8 cellular contexts compared by ENCODE assay signal in the genomic region with DNA sequence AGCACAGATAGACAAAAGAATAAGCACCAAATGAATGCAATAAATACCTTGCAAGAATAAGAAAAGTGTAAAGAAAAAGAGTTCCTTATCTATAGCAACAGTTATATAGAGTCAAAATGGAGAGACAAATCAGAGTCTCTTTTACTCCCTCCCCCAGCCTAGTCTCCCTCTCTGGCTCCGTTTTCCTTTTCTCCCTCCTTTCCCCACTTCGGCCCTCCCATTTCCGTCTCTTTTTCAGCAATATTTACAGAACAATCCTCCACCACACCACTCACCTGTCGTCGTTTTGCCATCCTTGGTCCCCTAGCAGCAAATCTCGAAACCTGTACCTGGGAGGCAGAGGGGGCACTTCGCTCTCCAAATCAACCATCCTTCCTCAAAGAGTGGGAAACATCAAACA. TPM values are rescaled to one million over a fixed set of nuclear protein-coding genes. Genes with fewer than 3 reads are reported as not detected.
A peak's percentile ranks its signal among the peaks of the same experiment; 100 is the strongest.
DNase-seq lines count a peak whose midpoint lies in the region; ATAC-seq and TF ChIP-seq lines count a peak whose summit lies in the region.
"Had no signal": no experiment of that assay in that cellular context is flagged by ENCODE, and none has a peak within 500 bp of the region (broad histone marks: within the 10 kb centered on the region; RNA-seq: fewer than 3 reads in every experiment).

No MANE protein-coding gene starts in this region.

- ATAC-seq in GM18909 (IDR thresholded peaks at IDR 0.05; ENCODE audit: poor library complexity, unreplicated experiment): no peak
- ATAC-seq in HG02884 (IDR thresholded peaks at IDR 0.05; ENCODE audit: unreplicated experiment): no peak
- ATAC-seq: stimulated activated memory B cell treated with anti-CD40 and anti-IgM and Interleukin-4, amounts not matched to agents 10 μg/mL and 1 μg/mL and 100 μg/mL, for 72 hours had no signal

- no peaks in the 10 kb centered on the region for H3K27me3 ChIP-seq in HUES48 (ENCODE audit: control insufficient read depth, insufficient read depth, low read length)
- peaks cover 38% of the 10 kb centered on the region for H3K27me3 ChIP-seq in left ventricle myocardium inferior (ENCODE audit: low read depth)

- H3K36me3 ChIP-seq in HUES48 (ENCODE audit: control insufficient read depth, insufficient read depth, low read length) (no peaks in the 10 kb centered on the region), SK-N-MC (ENCODE audit: insufficient read depth, low read length) (no peaks in the 10 kb centered on the region), left ventricle myocardium inferior (no peaks in the 10 kb centered on the region)

- peaks cover 45% of the 10 kb centered on the region for H3K4me1 ChIP-seq in HUES48 (ENCODE audit: control insufficient read depth, insufficient read depth, low read length)
- peaks cover 16% of the 10 kb centered on the region for H3K4me1 ChIP-seq in left ventricle myocardium inferior

- H3K9me3 ChIP-seq in HUES48 (ENCODE audit: control insufficient read depth, insufficient read depth, low read length) (no peaks in the 10 kb centered on the region), SK-N-MC (ENCODE audit: low read depth, low read length) (no peaks in the 10 kb centered on the region), left ventricle myocardium inferior (replicated peaks) (no peaks in the 10 kb centered on the region)

- H3K9ac ChIP-seq in HUES48 (ENCODE audit: low read depth, low read length): peak overlapping the region; percentile 85
- no peak overlapping the region for H3K9ac ChIP-seq in SK-N-MC (ENCODE audit: insufficient read length)

- H3K27ac ChIP-seq in HUES48 (ENCODE audit: low read depth, low read length) (peak overlapping the region; percentile 91), SK-N-MC (no peak overlapping the region), left ventricle myocardium inferior (replicated peaks) (peak overlapping the region; percentile 74), skin epidermis (peak overlapping the region in 11 of 21 experiments; percentile 34 to 80 (median 65))

- intact Hi-C loops in left ventricle myocardium inferior (cut with micrococcal nuclease): no loop called here

- DNase-seq in SK-N-MC (ENCODE audit: low read depth, low spot score) (no peak), left ventricle myocardium inferior (no peak), HUDEP-2 (lab: John Stamatoyannopoulos, UW; ENCODE audit: unreplicated experiment in 76 of 76) (no peak)

- no peak for TF ChIP-seq CTCF in left ventricle myocardium inferior (IDR thresholded peaks at IDR 0.05; ENCODE audit: borderline replicate concordance)

- H3K4me3 ChIP-seq in HUES48 (ENCODE audit: low read depth, low read length): peak overlapping the region; percentile 95
- H3K4me3 ChIP-seq in SK-N-MC: peak overlapping the region; percentile 71
- H3K4me3 ChIP-seq in left ventricle myocardium inferior: peak overlapping the region; percentile 65
- H3K4me3 ChIP-seq in skin epidermis: peak overlapping the region; percentile 14 to 44 (median 24)

RNA-seq across cellular contexts. Expression of a gene that starts 0.3 kb away (rescaled TPM):
- 0.60 TPM for total RNA-seq in left ventricle myocardium inferior

RNA-seq across cellular contexts. Expression of a gene that starts 43.9 kb away (rescaled TPM):
- 36.4 TPM for total RNA-seq in left ventricle myocardium inferior

Comparison
In these comparisons a context has a peak if more than half of its experiments do, and no peak if none do; other contexts are left out.
1. H3K4me3 ChIP-seq: peak in every context shown above with its lines; median percentile 95 in HUES48; 71 in SK-N-MC; 65 in left ventricle myocardium inferior; 24 in skin epidermis.